ENCODE assay signal across 2 cellular contexts in the genomic region with DNA sequence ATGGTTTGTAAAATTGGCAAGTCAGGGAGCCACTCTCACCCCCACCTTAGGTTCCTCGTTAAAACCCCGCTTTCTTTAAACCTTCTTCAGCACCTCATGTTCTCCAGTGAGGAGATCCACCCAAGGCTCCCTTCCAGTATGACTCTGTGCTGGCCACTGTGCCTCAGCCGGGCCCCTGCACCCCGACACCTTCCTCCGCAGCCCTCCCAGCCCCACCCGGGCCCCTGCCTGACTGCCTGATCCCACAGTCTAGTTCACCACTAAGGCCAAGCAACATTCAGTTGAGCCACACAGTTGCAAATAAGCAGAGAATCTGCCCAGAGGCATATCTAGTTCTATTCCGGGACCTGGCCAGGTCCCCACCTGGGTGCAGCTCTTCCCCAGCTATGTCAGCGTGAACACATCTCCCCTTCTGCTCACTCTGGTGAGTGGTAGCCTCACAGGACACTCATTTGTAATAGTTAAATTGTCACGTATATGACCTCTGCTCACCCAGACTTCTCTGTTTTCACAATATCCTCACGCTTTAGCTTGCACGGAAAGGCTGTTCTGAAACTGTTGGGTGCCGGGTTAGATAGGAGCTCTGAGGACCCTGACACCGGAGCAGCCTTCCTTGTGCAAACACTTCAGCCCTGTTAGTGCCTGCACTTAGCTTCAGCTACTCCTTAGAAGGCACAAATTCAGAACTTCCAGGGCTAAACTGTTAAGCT.
TF ChIP-seq lines count a peak whose summit lies in the region.

No MANE protein-coding gene starts in this region.

TF ChIP-seq in GM23338, 12 proteins besides CTCF, POLR2A, EP300 and RAD21 (continues in another document):
- TF ChIP-seq ZNF331 (CRISPR knock-in tag; IDR thresholded peaks at IDR 0.05; ENCODE audit: low read depth) (no peak), ZNF114 (CRISPR knock-in tag; IDR thresholded peaks at IDR 0.05) (no peak), POLR2AphosphoS5 (IDR thresholded peaks at IDR 0.05; ENCODE audit: low read depth) (no peak), CREB1 (CRISPR knock-in tag; IDR thresholded peaks at IDR 0.05; ENCODE audit: low read depth) (no peak), EZH2 (IDR thresholded peaks at IDR 0.05; ENCODE audit: low read depth, unreplicated experiment) (no peak), STAT1 (IDR thresholded peaks at IDR 0.05; ENCODE audit: unreplicated experiment) (no peak), EZH2phosphoT487 (IDR thresholded peaks at IDR 0.05; ENCODE audit: unreplicated experiment) (no peak), JUNB (IDR thresholded peaks at IDR 0.05; ENCODE audit: unreplicated experiment) (no peak)
- TF ChIP-seq, protein P1, sequence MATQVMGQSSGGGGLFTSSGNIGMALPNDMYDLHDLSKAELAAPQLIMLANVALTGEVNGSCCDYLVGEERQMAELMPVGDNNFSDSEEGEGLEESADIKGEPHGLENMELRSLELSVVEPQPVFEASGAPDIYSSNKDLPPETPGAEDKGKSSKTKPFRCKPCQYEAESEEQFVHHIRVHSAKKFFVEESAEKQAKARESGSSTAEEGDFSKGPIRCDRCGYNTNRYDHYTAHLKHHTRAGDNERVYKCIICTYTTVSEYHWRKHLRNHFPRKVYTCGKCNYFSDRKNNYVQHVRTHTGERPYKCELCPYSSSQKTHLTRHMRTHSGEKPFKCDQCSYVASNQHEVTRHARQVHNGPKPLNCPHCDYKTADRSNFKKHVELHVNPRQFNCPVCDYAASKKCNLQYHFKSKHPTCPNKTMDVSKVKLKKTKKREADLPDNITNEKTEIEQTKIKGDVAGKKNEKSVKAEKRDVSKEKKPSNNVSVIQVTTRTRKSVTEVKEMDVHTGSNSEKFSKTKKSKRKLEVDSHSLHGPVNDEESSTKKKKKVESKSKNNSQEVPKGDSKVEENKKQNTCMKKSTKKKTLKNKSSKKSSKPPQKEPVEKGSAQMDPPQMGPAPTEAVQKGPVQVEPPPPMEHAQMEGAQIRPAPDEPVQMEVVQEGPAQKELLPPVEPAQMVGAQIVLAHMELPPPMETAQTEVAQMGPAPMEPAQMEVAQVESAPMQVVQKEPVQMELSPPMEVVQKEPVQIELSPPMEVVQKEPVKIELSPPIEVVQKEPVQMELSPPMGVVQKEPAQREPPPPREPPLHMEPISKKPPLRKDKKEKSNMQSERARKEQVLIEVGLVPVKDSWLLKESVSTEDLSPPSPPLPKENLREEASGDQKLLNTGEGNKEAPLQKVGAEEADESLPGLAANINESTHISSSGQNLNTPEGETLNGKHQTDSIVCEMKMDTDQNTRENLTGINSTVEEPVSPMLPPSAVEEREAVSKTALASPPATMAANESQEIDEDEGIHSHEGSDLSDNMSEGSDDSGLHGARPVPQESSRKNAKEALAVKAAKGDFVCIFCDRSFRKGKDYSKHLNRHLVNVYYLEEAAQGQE (IDR thresholded peaks at IDR 0.05; ENCODE audit: unreplicated experiment): no peak
- TF ChIP-seq, protein P2, sequence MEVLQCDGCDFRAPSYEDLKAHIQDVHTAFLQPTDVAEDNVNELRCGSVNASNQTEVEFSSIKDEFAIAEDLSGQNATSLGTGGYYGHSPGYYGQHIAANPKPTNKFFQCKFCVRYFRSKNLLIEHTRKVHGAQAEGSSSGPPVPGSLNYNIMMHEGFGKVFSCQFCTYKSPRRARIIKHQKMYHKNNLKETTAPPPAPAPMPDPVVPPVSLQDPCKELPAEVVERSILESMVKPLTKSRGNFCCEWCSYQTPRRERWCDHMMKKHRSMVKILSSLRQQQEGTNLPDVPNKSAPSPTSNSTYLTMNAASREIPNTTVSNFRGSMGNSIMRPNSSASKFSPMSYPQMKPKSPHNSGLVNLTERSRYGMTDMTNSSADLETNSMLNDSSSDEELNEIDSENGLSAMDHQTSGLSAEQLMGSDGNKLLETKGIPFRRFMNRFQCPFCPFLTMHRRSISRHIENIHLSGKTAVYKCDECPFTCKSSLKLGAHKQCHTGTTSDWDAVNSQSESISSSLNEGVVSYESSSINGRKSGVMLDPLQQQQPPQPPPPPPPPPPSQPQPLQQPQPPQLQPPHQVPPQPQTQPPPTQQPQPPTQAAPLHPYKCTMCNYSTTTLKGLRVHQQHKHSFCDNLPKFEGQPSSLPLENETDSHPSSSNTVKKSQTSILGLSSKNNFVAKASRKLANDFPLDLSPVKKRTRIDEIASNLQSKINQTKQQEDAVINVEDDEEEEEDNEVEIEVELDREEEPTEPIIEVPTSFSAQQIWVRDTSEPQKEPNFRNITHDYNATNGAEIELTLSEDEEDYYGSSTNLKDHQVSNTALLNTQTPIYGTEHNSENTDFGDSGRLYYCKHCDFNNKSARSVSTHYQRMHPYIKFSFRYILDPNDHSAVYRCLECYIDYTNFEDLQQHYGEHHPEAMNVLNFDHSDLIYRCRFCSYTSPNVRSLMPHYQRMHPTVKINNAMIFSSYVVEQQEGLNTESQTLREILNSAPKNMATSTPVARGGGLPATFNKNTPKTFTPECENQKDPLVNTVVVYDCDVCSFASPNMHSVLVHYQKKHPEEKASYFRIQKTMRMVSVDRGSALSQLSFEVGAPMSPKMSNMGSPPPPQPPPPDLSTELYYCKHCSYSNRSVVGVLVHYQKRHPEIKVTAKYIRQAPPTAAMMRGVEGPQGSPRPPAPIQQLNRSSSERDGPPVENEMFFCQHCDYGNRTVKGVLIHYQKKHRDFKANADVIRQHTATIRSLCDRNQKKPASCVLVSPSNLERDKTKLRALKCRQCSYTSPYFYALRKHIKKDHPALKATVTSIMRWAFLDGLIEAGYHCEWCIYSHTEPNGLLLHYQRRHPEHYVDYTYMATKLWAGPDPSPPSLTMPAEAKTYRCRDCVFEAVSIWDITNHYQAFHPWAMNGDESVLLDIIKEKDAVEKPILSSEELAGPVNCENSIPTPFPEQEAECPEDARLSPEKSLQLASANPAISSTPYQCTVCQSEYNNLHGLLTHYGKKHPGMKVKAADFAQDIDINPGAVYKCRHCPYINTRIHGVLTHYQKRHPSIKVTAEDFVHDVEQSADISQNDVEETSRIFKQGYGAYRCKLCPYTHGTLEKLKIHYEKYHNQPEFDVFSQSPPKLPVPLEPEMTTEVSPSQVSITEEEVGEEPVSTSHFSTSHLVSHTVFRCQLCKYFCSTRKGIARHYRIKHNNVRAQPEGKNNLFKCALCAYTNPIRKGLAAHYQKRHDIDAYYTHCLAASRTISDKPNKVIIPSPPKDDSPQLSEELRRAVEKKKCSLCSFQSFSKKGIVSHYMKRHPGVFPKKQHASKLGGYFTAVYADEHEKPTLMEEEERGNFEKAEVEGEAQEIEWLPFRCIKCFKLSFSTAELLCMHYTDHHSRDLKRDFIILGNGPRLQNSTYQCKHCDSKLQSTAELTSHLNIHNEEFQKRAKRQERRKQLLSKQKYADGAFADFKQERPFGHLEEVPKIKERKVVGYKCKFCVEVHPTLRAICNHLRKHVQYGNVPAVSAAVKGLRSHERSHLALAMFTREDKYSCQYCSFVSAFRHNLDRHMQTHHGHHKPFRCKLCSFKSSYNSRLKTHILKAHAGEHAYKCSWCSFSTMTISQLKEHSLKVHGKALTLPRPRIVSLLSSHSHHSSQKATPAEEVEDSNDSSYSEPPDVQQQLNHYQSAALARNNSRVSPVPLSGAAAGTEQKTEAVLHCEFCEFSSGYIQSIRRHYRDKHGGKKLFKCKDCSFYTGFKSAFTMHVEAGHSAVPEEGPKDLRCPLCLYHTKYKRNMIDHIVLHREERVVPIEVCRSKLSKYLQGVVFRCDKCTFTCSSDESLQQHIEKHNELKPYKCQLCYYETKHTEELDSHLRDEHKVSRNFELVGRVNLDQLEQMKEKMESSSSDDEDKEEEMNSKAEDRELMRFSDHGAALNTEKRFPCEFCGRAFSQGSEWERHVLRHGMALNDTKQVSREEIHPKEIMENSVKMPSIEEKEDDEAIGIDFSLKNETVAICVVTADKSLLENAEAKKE (CRISPR knock-in tag; IDR thresholded peaks at IDR 0.05): no peak

TF ChIP-seq in H1, 55 proteins besides CTCF, POLR2A, EP300 and RAD21:
- TF ChIP-seq RBBP5 (IDR thresholded peaks at IDR 0.05; ENCODE audit: borderline replicate concordance, low read depth, low read length) (no peak), KDM4A (IDR thresholded peaks at IDR 0.05; ENCODE audit: low read depth, low read length, severe bottlenecking) (no peak), EZH2 (IDR thresholded peaks at IDR 0.05; ENCODE audit: low read depth, low read length, severe bottlenecking) (no peak), GABPA (IDR thresholded peaks at IDR 0.05; ENCODE audit: borderline replicate concordance, insufficient read depth, low read length) (no peak), USF2 (IDR thresholded peaks at IDR 0.05; ENCODE audit: low read length) (no peak), SP1 (IDR thresholded peaks at IDR 0.05; ENCODE audit: low read depth, low read length) (no peak), BACH1 (IDR thresholded peaks at IDR 0.05; ENCODE audit: low read length) (no peak), BCL11A (IDR thresholded peaks at IDR 0.05; ENCODE audit: low read depth in 2 of 2, low read length in 2 of 2) (no peak), HDAC6 (IDR thresholded peaks at IDR 0.05; ENCODE audit: low read depth, low read length) (no peak), BRCA1 (IDR thresholded peaks at IDR 0.05; ENCODE audit: low read depth, low read length) (no peak), CHD2 (IDR thresholded peaks at IDR 0.05; ENCODE audit: low read length) (no peak), SIX5 (IDR thresholded peaks at IDR 0.05; ENCODE audit: low read depth, low read length) (no peak), ZNF274 (IDR thresholded peaks at IDR 0.05; ENCODE audit: borderline replicate concordance, extremely low read depth, low read length) (no peak), POLR2AphosphoS5 (IDR thresholded peaks at IDR 0.05; ENCODE audit: low read depth, low read length) (no peak), SUZ12 (IDR thresholded peaks at IDR 0.05; ENCODE audit: low read length) (no peak), JUN (IDR thresholded peaks at IDR 0.05; ENCODE audit: low read depth, low read length) (no peak), HDAC2 (IDR thresholded peaks at IDR 0.05; ENCODE audit: borderline replicate concordance in 1 of 2, low read depth in 2 of 2, low read length in 2 of 2) (no peak)
TF ChIP-seq in H1: peak in this region for 0.
